Comparison of ENCODE assay signal across 14 cellular contexts in the genomic region with DNA sequence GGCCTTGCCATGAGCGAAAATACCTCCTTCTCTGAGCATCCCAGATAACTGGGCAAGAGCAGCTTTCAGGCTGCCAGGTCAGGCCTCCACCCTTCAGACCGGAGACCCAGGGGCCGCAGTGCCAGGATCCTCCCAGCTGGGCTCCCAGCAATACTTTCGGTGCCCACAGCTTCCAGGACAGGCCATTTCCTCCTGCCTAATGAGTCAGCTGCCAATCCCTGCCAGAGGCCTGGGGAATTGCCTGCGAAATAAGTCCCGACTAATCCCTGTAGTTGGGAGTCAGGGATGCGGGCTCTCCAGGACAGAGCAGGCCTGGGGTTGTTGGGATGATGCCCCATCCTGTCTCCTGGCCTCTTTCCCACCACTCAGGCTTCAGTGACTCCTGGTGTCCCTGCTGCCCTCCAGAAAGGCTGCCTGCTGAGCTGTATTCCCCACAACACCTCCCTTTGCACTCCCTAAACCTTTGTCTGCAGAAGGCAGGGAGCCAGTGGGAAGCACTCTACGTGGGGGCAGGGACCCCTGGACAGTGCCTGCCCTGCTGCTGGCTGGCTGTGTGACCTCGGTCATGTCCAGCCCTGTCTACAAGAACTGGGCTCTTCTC.
DNase-seq lines count a peak whose midpoint lies in the region; ATAC-seq and TF ChIP-seq lines count a peak whose summit lies in the region.
"Had no signal": no experiment of that assay in that cellular context is flagged by ENCODE, and none has a peak within 500 bp of the region (broad histone marks: within the 10 kb centered on the region; RNA-seq: fewer than 3 reads in every experiment).

No MANE protein-coding gene starts in this region.

- no peak overlapping the region for H3K4me3 ChIP-seq in neuronal stem cell (ENCODE audit: low read length in 2 of 2)
- H3K4me3 ChIP-seq: lower lobe of right lung, suprapubic skin had no signal

- no peak overlapping the region for H3K14ac ChIP-seq in neuronal stem cell (ENCODE audit: low read length)

- H2AFZ ChIP-seq in neuronal stem cell (ENCODE audit: low read length), result no peak overlapping the region

- no peak overlapping the region for H2BK5ac ChIP-seq in neuronal stem cell (ENCODE audit: low read length)

- no peak overlapping the region for H3K27ac ChIP-seq in neuronal stem cell (replicated peaks; ENCODE audit: low read length)
- H3K27ac ChIP-seq: lower lobe of right lung, suprapubic skin had no signal

- H3K9me3 Mint-ChIP-seq in Calu3 (ENCODE audit: low read depth, unreplicated experiment), result no peaks in the 10 kb centered on the region
- H3K9me3 Mint-ChIP-seq: T-helper 1 cell treated with Interleukin-12 subunit alpha and Interleukin-12 subunit beta and Interleukin-4 antibody, amounts not matched to agents 30 μg/mL and 1 μg/mL, for 36 hours had no signal

- peaks cover 0 to 38% (median 0%) of the 10 kb centered on the region in 3 experiments for H3K27me3 ChIP-seq in neuronal stem cell (ENCODE audit: control insufficient read depth in 3 of 3, insufficient read depth in 3 of 3, low read depth in 1 of 3, low read length in 3 of 3)
- H3K27me3 ChIP-seq: suprapubic skin had no signal

- H3K27ac Mint-ChIP-seq in Calu3 (ENCODE audit: unreplicated experiment), result no peak overlapping the region
- H3K27ac Mint-ChIP-seq: CD4-positive, alpha-beta memory T cell; T-helper 1 cell treated with Interleukin-12 subunit alpha and Interleukin-12 subunit beta and Interleukin-4 antibody, amounts not matched to agents 30 μg/mL and 1 μg/mL, for 36 hours had no signal

- no peak overlapping the region for H4K8ac ChIP-seq in neuronal stem cell (ENCODE audit: low read depth, low read length)

- WGBS in neuronal stem cell (ENCODE audit: extremely low coverage in 2 of 2, insufficient read length in 2 of 2, insufficient replicate concordance in 1 of 2), 2 donors, result no CpG with 5 or more reads among the region's 9 CpGs

- intact Hi-C loops in Calu3 (cut with micrococcal nuclease; ENCODE audit: unreplicated experiment), result no loop called here

- no peak overlapping the region for H2BK12ac ChIP-seq in neuronal stem cell (ENCODE audit: low read length)

- ATAC-seq in GM21526 (IDR thresholded peaks at IDR 0.05; ENCODE audit: low FRiP score, unreplicated experiment), result no peak
- ATAC-seq in activated CD4-positive, CD25-positive, alpha-beta regulatory T cell treated with anti-CD3 and anti-CD28 coated beads, Interleukin-2, amount 50 U/mL, for 24 hours, result no peak
- ATAC-seq: lower lobe of right lung had no signal

- DNase-seq in Calu3, result peak; percentile 29
- DNase-seq in RPMI7951 (ENCODE audit: low read depth), result peak; percentile 73
- DNase-seq in fibroblast of gingiva (ENCODE audit: low read depth), result peak; percentile 31
- no peak for DNase-seq in neuronal stem cell (ENCODE audit: low spot score)
- DNase-seq in GF-D8 (lab: John Stamatoyannopoulos, UW), result no peak
- DNase-seq in NCI-H146 (lab: John Stamatoyannopoulos, UW), result no peak
- DNase-seq: activated T-cell treated with anti-CD3 and anti-CD28 coated beads, Interleukin-2, amount 50 U/mL, for 48 hours; CD4-positive, alpha-beta memory T cell; lower lobe of right lung; NCI-H510A treated with DMSO at 0.1 percent for 48 hours had no signal

- no peak overlapping the region for H2BK15ac ChIP-seq in neuronal stem cell (ENCODE audit: low read length)

- no peak overlapping the region for H3K9ac ChIP-seq in neuronal stem cell (ENCODE audit: low read depth, low read length, poor library complexity)

- peak overlapping the region; percentile 65 for H2AK5ac ChIP-seq in neuronal stem cell (ENCODE audit: low read depth, low read length)

- no peaks in the 10 kb centered on the region for H3K4me1 Mint-ChIP-seq in Calu3 (ENCODE audit: low read depth, unreplicated experiment)
- H3K4me1 Mint-ChIP-seq: CD4-positive, alpha-beta memory T cell had no signal

- H4K91ac ChIP-seq in neuronal stem cell (ENCODE audit: low read depth, low read length, poor library complexity), result no peak overlapping the region

- no peak overlapping the region for H2BK120ac ChIP-seq in neuronal stem cell (ENCODE audit: low read depth, low read length)

- H3K4me1 ChIP-seq in neuronal stem cell (ENCODE audit: control insufficient read depth in 2 of 2, insufficient read depth in 1 of 2, low read depth in 1 of 2, low read length in 2 of 2), result peaks cover 0 to 14% of the 10 kb centered on the region in 2 donors
- H3K4me1 ChIP-seq: lower lobe of right lung had no signal

- no peak overlapping the region for H3K4ac ChIP-seq in neuronal stem cell (ENCODE audit: low read length)

- CTCF ChIA-PET in Calu3 (lab: Charles Lee), result no interaction called here

- no peak overlapping the region for H3K4me3 Mint-ChIP-seq in Calu3 (ENCODE audit: low read depth, unreplicated experiment)
- H3K4me3 Mint-ChIP-seq: CD4-positive, alpha-beta memory T cell; T-helper 1 cell treated with Interleukin-12 subunit alpha and Interleukin-12 subunit beta and Interleukin-4 antibody, amounts not matched to agents 30 μg/mL and 1 μg/mL, for 36 hours had no signal

- no peak for TF ChIP-seq CTCF in Calu3 (IDR thresholded peaks at IDR 0.05; ENCODE audit: unreplicated experiment)

- no TSS peak for BruUV-seq in Calu3 (replicated peaks; lab: Mats Ljungman, UMichigan)

- H3K9me3 ChIP-seq in neuronal stem cell (replicated peaks in 1 of 2; ENCODE audit: control insufficient read depth in 2 of 2, insufficient read depth in 1 of 2, low read depth in 1 of 2, low read length in 2 of 2), result no peaks in the 10 kb centered on the region
- H3K9me3 ChIP-seq: lower lobe of right lung, suprapubic skin had no signal

- H3K27me3 Mint-ChIP-seq in Calu3 (ENCODE audit: unreplicated experiment), result peaks cover 83% of the 10 kb centered on the region

- H3K79me1 ChIP-seq in neuronal stem cell (ENCODE audit: low read depth, low read length), result no peaks in the 10 kb centered on the region

- H3K36me3 Mint-ChIP-seq in Calu3 (ENCODE audit: insufficient read depth, unreplicated experiment), result no peaks in the 10 kb centered on the region
- H3K36me3 Mint-ChIP-seq: CD4-positive, alpha-beta memory T cell had no signal

- peak overlapping the region; percentile 29 for H3K18ac ChIP-seq in neuronal stem cell (ENCODE audit: low read length)

- no peak overlapping the region for H3K4me2 ChIP-seq in neuronal stem cell (ENCODE audit: insufficient read depth, low read length, poor library complexity, severe bottlenecking)

- H3K23ac ChIP-seq in neuronal stem cell (ENCODE audit: low read depth, low read length, poor library complexity), result peak overlapping the region; percentile 11

- no peaks in the 10 kb centered on the region for H3K36me3 ChIP-seq in neuronal stem cell (replicated peaks in 1 of 2; ENCODE audit: control insufficient read depth in 2 of 2, insufficient read depth in 2 of 2, low read length in 2 of 2)
- H3K36me3 ChIP-seq: lower lobe of right lung, suprapubic skin had no signal

Comparison
In these comparisons a context has a peak if more than half of its experiments do, and no peak if none do; other contexts are left out.
1. DNase-seq: peak in Calu3 (single experiment), RPMI7951 (single experiment) and fibroblast of gingiva (single experiment); none in neuronal stem cell (single experiment), GF-D8 (single experiment) and NCI-H146 (single experiment).